13 cellular contexts compared by ENCODE assay signal in genomic region chr2:145186303-145186702, GRCh38.
DNase-seq lines count a peak whose midpoint lies in the region; ATAC-seq, FAIRE-seq and TF ChIP-seq lines count a peak whose summit lies in the region.
"Had no signal": no experiment of that assay in that cellular context is flagged by ENCODE, and none has a peak within 500 bp of the region (broad histone marks: within the 10 kb centered on the region; RNA-seq: fewer than 3 reads in every experiment).

No MANE protein-coding gene starts in this region.

- H3K9me3 ChIP-seq in K562 (replicated peaks; ENCODE audit: control insufficient read depth, insufficient read depth, low read depth, low read length) = no peaks in the 10 kb centered on the region
- H3K9me3 ChIP-seq: upper lobe of left lung had no signal

- in situ Hi-C loops in K562 (cut with MboI) = no loop called here

- H3K4me1 ChIP-seq in K562 (replicated peaks in 1 of 2; ENCODE audit: control insufficient read depth in 2 of 2, insufficient read depth in 2 of 2, low read length in 2 of 2) = 0 out of 5 replicates have a peak, but pooled peaks cover 0 to 4% of the 10 kb centered on the region in 2 experiments

- H3K27ac Mint-ChIP-seq in naive B cell = peak overlapping the region in 5 of 6 donors; percentile 49 to 83 (median 76)
- H3K27ac Mint-ChIP-seq in activated naive CD4-positive, alpha-beta T cell treated with anti-CD3 and anti-CD28 coated beads, Interleukin-2, amount 50 U/mL, for 72 hours = no peak overlapping the region
- H3K27ac Mint-ChIP-seq: IgD-negative memory B cell had no signal

- no peaks in the 10 kb centered on the region for H4K20me1 ChIP-seq in K562 (replicated peaks; ENCODE audit: control insufficient read depth, insufficient read depth, low read length)

- peak overlapping the region; percentile 9 for H3K4me2 ChIP-seq in K562 (ENCODE audit: insufficient read depth, low read length)

- no peaks in the 10 kb centered on the region for H3K9me1 ChIP-seq in K562 (ENCODE audit: control insufficient read depth, insufficient read depth, low read length)

- BruUV-seq in K562 (replicated peaks; lab: Mats Ljungman, UMichigan) = no TSS peak

- H3K9ac ChIP-seq in K562 (ENCODE audit: insufficient read depth in 1 of 2, low read depth in 2 of 2, low read length in 2 of 2) = no peak overlapping the region

- H3K4me1 Mint-ChIP-seq in naive B cell = peaks cover 16 to 29% (median 23%) of the 10 kb centered on the region in 3 donors

- H3K36me3 Mint-ChIP-seq in naive B cell = peaks cover 0 to 3% of the 10 kb centered on the region in 2 donors
- no peaks in the 10 kb centered on the region for H3K36me3 Mint-ChIP-seq in activated naive CD4-positive, alpha-beta T cell treated with anti-CD3 and anti-CD28 coated beads, Interleukin-2, amount 50 U/mL, for 72 hours
- H3K36me3 Mint-ChIP-seq: IgD-negative memory B cell had no signal

- peak; percentile 35 to 56 for TF ChIP-seq RAD21 in K562 (CRISPR knock-in tag; conservative IDR thresholded peaks at IDR 0.05 in 1 of 2, IDR thresholded peaks at IDR 0.05 in 1 of 2)

- TF ChIP-seq CTCF in K562 (IDR thresholded peaks at IDR 0.05 in 2 of 3, conservative IDR thresholded peaks at IDR 0.05 in 1 of 3; ENCODE audit: insufficient read depth in 2 of 3, low read depth in 1 of 3, low read length in 3 of 3) (peak; percentile 49 to 60 (median 52)), omental fat pad (IDR thresholded peaks at IDR 0.05) (no peak)

- WGBS in K562 (ENCODE audit: insufficient coverage, low coverage, missing lambda C conversion rate) = 18% methylated on average over 4 of the region's 4 CpGs

- FAIRE-seq in K562 (lab: Jason Lieb, UNC) = peak; percentile 48

- POLR2A ChIA-PET in K562 (lab: Yijun Ruan, JAX) = no interaction called here

- intact Hi-C loops in K562 (cut with micrococcal nuclease) = no loop called here

- H3K36me3 ChIP-seq in K562 (ENCODE audit: control insufficient read depth, insufficient read depth, low read length) = no peaks in the 10 kb centered on the region
- H3K36me3 ChIP-seq: upper lobe of left lung had no signal

- no peaks in the 10 kb centered on the region for H3K79me2 ChIP-seq in K562 (ENCODE audit: control insufficient read depth, insufficient read depth, low read length)

- peak overlapping the region; percentile 58 for H2AFZ ChIP-seq in K562 (ENCODE audit: low read depth, low read length)

- CTCF ChIA-PET in K562 (lab: Yijun Ruan, JAX; ENCODE audit: low intra/inter-chr PET ratio) = interaction anchor here (0.7 kb wide), 1 partner anchor 1445 kb away, joined by 3 read pairs; no protein-coding TSS in a partner anchor

- ATAC-seq in HG02885 (IDR thresholded peaks at IDR 0.05; ENCODE audit: poor library complexity, unreplicated experiment) (peak; percentile 43), K562 (peak; percentile 69; the same call in 2 of the 3 replicates), naive B cell (ENCODE audit: low read depth in 2 of 2) (peak; percentile 32 to 52), HG02678 (IDR thresholded peaks at IDR 0.05; ENCODE audit: unreplicated experiment) (no peak), omental fat pad (ENCODE audit: low FRiP score) (no peak)
- ATAC-seq in activated naive CD4-positive, alpha-beta T cell treated with anti-CD3 and anti-CD28 coated beads, Interleukin-2, amount 50 U/mL, for 72 hours = no peak

- peak; percentile 9 for DNase-seq in ELF-1 (ENCODE audit: low read depth, low spot score)
- DNase-seq in K562 (ENCODE audit: extremely low read depth in 1 of 4, low spot score in 3 of 4) = peak in 2 of 4 experiments; percentile 14 to 46
- DNase-seq in naive B cell = peak; percentile 4
- no peak for DNase-seq in omental fat pad (ENCODE audit: low spot score)
- no peak for DNase-seq in activated naive CD4-positive, alpha-beta T cell treated with anti-CD3 and anti-CD28 coated beads, Interleukin-2, amount 50 U/mL, for 72 hours (ENCODE audit: low spot score in 2 of 2)
- DNase-seq in SIG-M5 treated with dmso at 0.1 percent for 504 hours (lab: John Stamatoyannopoulos, UW; ENCODE audit: unreplicated experiment) = no peak
- DNase-seq: activated effector memory CD4-positive, alpha-beta T cell treated with anti-CD3 and anti-CD28 coated beads, Interleukin-2, amount 50 U/mL, for 16 hours; NCI-H524 treated with DMSO at 0.1 percent for 48 hours; stimulated activated CD4-positive, alpha-beta T cell treated with anti-CD3 and anti-CD28 coated beads, Interleukin-4, amount 100 ng/mL, for 24 hours; upper lobe of left lung had no signal

- H3K27me3 ChIP-seq in K562 (ENCODE audit: control insufficient read depth in 2 of 2, insufficient read depth in 2 of 2, low read length in 2 of 2) = no peaks in the 10 kb centered on the region
- H3K27me3 ChIP-seq: upper lobe of left lung had no signal

- H3K27me3 Mint-ChIP-seq in naive B cell = no peaks in the 10 kb centered on the region
- H3K27me3 Mint-ChIP-seq: IgD-negative memory B cell had no signal

- H3K4me3 Mint-ChIP-seq in naive B cell = peak overlapping the region in 7 of 8 donors; percentile 52 to 72 (median 57)

- no peak overlapping the region for H3K4me3 ChIP-seq in K562
- H3K4me3 ChIP-seq: upper lobe of left lung had no signal

- peaks cover 0 to 4% (median 0%) of the 10 kb centered on the region in 7 donors for H3K9me3 Mint-ChIP-seq in naive B cell
- H3K9me3 Mint-ChIP-seq in activated naive CD4-positive, alpha-beta T cell treated with anti-CD3 and anti-CD28 coated beads, Interleukin-2, amount 50 U/mL, for 72 hours = peaks cover 0 to 10% of the 10 kb centered on the region in 2 donors
- H3K9me3 Mint-ChIP-seq: IgD-negative memory B cell had no signal

- no peak overlapping the region for H3K27ac ChIP-seq in K562 (ENCODE audit: extremely low read depth, low read depth, low read length)
- H3K27ac ChIP-seq: upper lobe of left lung had no signal

- no peak for TF ChIP-seq EP300 in K562 (IDR thresholded peaks at IDR 0.05; ENCODE audit: low read length)

- no peak for TF ChIP-seq POLR2A in K562 (conservative IDR thresholded peaks at IDR 0.05)

TF ChIP-seq in K562, 482 proteins besides CTCF, POLR2A, EP300 and RAD21 (continues in another document):
- TF ChIP-seq RAD51 (IDR thresholded peaks at IDR 0.05; ENCODE audit: borderline replicate concordance, low read depth) (no peak), GABPB2 (CRISPR knock-in tag; conservative IDR thresholded peaks at IDR 0.05) (no peak), POLR3G (IDR thresholded peaks at IDR 0.05; ENCODE audit: extremely low read depth, insufficient read length, insufficient replicate concordance) (no peak), PKNOX1 (IDR thresholded peaks at IDR 0.05) (peak; percentile 54), ATF1 (CRISPR knock-in tag; IDR thresholded peaks at IDR 0.05) (no peak), ATF1 (tag; IDR thresholded peaks at IDR 0.05) (no peak), SREBF2 (CRISPR knock-in tag; IDR thresholded peaks at IDR 0.05) (no peak), DEAF1 (CRISPR knock-in tag; IDR thresholded peaks at IDR 0.05) (peak; percentile 14; the same call in 1 of the 2 replicates), ZNF518B (CRISPR knock-in tag; IDR thresholded peaks at IDR 0.05) (no peak)

Comparison
In these comparisons a context has a peak if more than half of its experiments do, and no peak if none do; other contexts are left out.
1. DNase-seq: peak in ELF-1 (single experiment) and naive B cell (single experiment); none in omental fat pad (single experiment), activated naive CD4-positive, alpha-beta T cell treated with anti-CD3 and anti-CD28 coated beads, Interleukin-2, amount 50 U/mL, for 72 hours (0 of 2) and SIG-M5 treated with dmso at 0.1 percent for 504 hours (single experiment).
2. ATAC-seq: peak in HG02885 (single experiment), K562 (single experiment) and naive B cell (2 of 2); none in HG02678 (single experiment), omental fat pad (single experiment) and activated naive CD4-positive, alpha-beta T cell treated with anti-CD3 and anti-CD28 coated beads, Interleukin-2, amount 50 U/mL, for 72 hours (0 of 2).
3. CTCF ChIP-seq: peak in K562 (3 of 3); none in omental fat pad (0 of 3).
4. H3K27ac Mint-ChIP-seq: peak in naive B cell (5 of 6); none in activated naive CD4-positive, alpha-beta T cell treated with anti-CD3 and anti-CD28 coated beads, Interleukin-2, amount 50 U/mL, for 72 hours (0 of 2).